ENCODE assay signal across 23 cellular contexts in the genomic region with DNA sequence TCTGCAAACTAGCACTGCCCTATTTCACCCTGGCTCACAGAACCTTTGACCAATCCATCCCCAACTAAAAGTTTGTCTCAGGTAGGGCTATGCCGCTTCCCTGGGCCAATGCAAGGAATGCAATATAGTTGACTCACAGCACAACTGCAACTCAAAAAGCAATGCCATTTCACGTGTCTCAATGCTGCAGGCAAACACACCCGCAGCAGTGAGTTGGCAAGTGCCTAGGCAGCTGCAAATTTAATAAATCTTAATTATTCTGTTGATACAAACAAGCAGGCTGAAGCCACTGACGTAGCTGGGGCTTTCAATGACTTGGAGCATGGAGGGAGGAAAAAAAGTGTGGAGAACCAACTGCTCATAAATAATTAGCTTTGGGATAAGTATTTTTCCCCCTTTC.
"Had no signal": no experiment of that assay in that cellular context is flagged by ENCODE, and none has a peak within 500 bp of the region (broad histone marks: within the 10 kb centered on the region; RNA-seq: fewer than 3 reads in every experiment).

No MANE protein-coding gene starts in this region.

- H3K27ac ChIP-seq: esophagus muscularis mucosa, heart right ventricle, left lung, prostate gland, sigmoid colon, skin epidermis, spleen, thyroid gland had no signal

- H3K4me1 ChIP-seq: left lung, prostate gland, thyroid gland had no signal

- H3K27me3 ChIP-seq: heart right ventricle, left lung, sigmoid colon, spleen, thyroid gland had no signal

- H3K4me3 Mint-ChIP-seq: naive thymus-derived CD4-positive, alpha-beta T cell; nephron progenitor cell; stimulated activated naive CD8-positive, alpha-beta T cell treated with anti-CD3 and anti-CD28 coated beads, Interleukin-15, amount 100 ng/mL, for 72 hours; type B pancreatic cell had no signal

- DNase-seq: cerebellar nuclear complex; cortex of kidney; foreskin melanocyte; glutamatergic neuron; heart right ventricle; hippocampal formation; left cardiac atrium; left lung; mesenchymal stem cell; midbrain; naive thymus-derived CD4-positive, alpha-beta T cell; nephron progenitor cell; nucleus accumbens; right cardiac atrium; sigmoid colon; spleen; stimulated activated naive CD4-positive, alpha-beta T cell; stimulated activated naive CD8-positive, alpha-beta T cell treated with anti-CD3 and anti-CD28 coated beads, Interleukin-15, amount 100 ng/mL, for 72 hours; thyroid gland had no signal

- H3K9me3 ChIP-seq: esophagus muscularis mucosa, heart right ventricle, left lung, prostate gland, sigmoid colon, spleen, thyroid gland had no signal

- H3K27me3 Mint-ChIP-seq: naive thymus-derived CD4-positive, alpha-beta T cell; stimulated activated naive CD8-positive, alpha-beta T cell treated with anti-CD3 and anti-CD28 coated beads, Interleukin-15, amount 100 ng/mL, for 72 hours; type B pancreatic cell had no signal

- H3K36me3 ChIP-seq: prostate gland, sigmoid colon, thyroid gland had no signal

- H3K4me3 ChIP-seq: esophagus muscularis mucosa, heart right ventricle, left lung, prostate gland, sigmoid colon, skin epidermis, spleen, thyroid gland had no signal

- H3K27ac Mint-ChIP-seq: nephron progenitor cell, type B pancreatic cell had no signal

- H3K9me3 Mint-ChIP-seq: naive thymus-derived CD4-positive, alpha-beta T cell; nephron progenitor cell; stimulated activated naive CD8-positive, alpha-beta T cell treated with anti-CD3 and anti-CD28 coated beads, Interleukin-15, amount 100 ng/mL, for 72 hours; type B pancreatic cell had no signal

- ATAC-seq: heart right ventricle; left cardiac atrium; left lung; naive thymus-derived CD4-positive, alpha-beta T cell; right cardiac atrium; stimulated activated naive CD8-positive, alpha-beta T cell treated with anti-CD3 and anti-CD28 coated beads, Interleukin-15, amount 100 ng/mL, for 72 hours had no signal

- H3K36me3 Mint-ChIP-seq: type B pancreatic cell had no signal
